8 cellular contexts compared by ENCODE assay signal in genomic region chr11:43579171-43579918, GRCh38.
DNase-seq lines count a peak whose midpoint lies in the region; ATAC-seq and TF ChIP-seq lines count a peak whose summit lies in the region.

No MANE protein-coding gene starts in this region.

- ATAC-seq in HG02870 (IDR thresholded peaks at IDR 0.05; ENCODE audit: unreplicated experiment) (peak; percentile 37), lung (ENCODE audit: insufficient read depth, low FRiP score) (no peak), sciatic nerve (no peak), HG03139 (IDR thresholded peaks at IDR 0.05; ENCODE audit: unreplicated experiment) (no peak)

- DNase-seq in ELF-1 (ENCODE audit: low read depth, low spot score) (peak; percentile 59), SK-MEL-5 (ENCODE audit: low read depth, low spot score) (peak; percentile 37), choroid plexus epithelial cell (ENCODE audit: low read depth) (no peak), lung (ENCODE audit: low spot score) (no peak), sciatic nerve (ENCODE audit: low spot score) (no peak)

- peak; percentile 45 for TF ChIP-seq CTCF in choroid plexus epithelial cell (conservative IDR thresholded peaks at IDR 0.05; ENCODE audit: low read depth, low read length)
- TF ChIP-seq CTCF in lung (IDR thresholded peaks at IDR 0.05; ENCODE audit: control extremely low read depth, extremely low read depth) = no peak

- intact Hi-C loops in sciatic nerve (cut with DNase I) = no loop called here

- H3K4me3 ChIP-seq in choroid plexus epithelial cell (ENCODE audit: low read depth, low read length) (peak overlapping the region; percentile 53), lung (peak overlapping the region; percentile 1), subcutaneous abdominal adipose tissue (ENCODE audit: low read depth in 1 of 5, low read length in 5 of 5) (peak overlapping the region; percentile 57 to 78 (median 62))

- H3K4me1 ChIP-seq in lung (ENCODE audit: control insufficient read depth in 2 of 2, insufficient read depth in 2 of 2, low read length in 2 of 2) = peaks cover 2 to 15% of the 10 kb centered on the region in 2 donors
- H3K4me1 ChIP-seq in subcutaneous abdominal adipose tissue (ENCODE audit: control insufficient read depth in 5 of 5, insufficient read depth in 5 of 5, low read length in 5 of 5) = peaks cover 0 to 60% (median 46%) of the 10 kb centered on the region in 5 donors

- peaks cover 5% of the 10 kb centered on the region for H3K27me3 ChIP-seq in lung (ENCODE audit: control insufficient read depth, insufficient read depth)
- H3K27me3 ChIP-seq in subcutaneous abdominal adipose tissue (ENCODE audit: control insufficient read depth in 5 of 5, insufficient read depth in 4 of 5, low read length in 5 of 5) = peaks cover 71 to 97% (median 88%) of the 10 kb centered on the region in 5 donors

- H3K36me3 ChIP-seq in lung (ENCODE audit: control insufficient read depth in 2 of 2, insufficient read depth in 2 of 2, low read length in 2 of 2) (no peaks in the 10 kb centered on the region), subcutaneous abdominal adipose tissue (ENCODE audit: control insufficient read depth in 5 of 5, insufficient read depth in 5 of 5, low read length in 5 of 5) (no peaks in the 10 kb centered on the region)

- in situ Hi-C loops in SK-MEL-5 (cut with HindIII; ENCODE audit: low pct_unique_long_range_greater_than_20kb, low sequenced_read_pairs) = no loop called here

- WGBS in lung, 2 donors = 1% methylated on average over 76 to 83 of the region's 83 CpGs

- H3K27ac ChIP-seq in lung (ENCODE audit: low read depth in 1 of 2, low read length in 1 of 2) = no peak overlapping the region
- H3K27ac ChIP-seq in subcutaneous abdominal adipose tissue (ENCODE audit: low read depth, low read length) = no peak overlapping the region

- no peak overlapping the region for H3K9ac ChIP-seq in subcutaneous abdominal adipose tissue (ENCODE audit: low read length in 5 of 5)

- H3K9me3 ChIP-seq in lung (ENCODE audit: control insufficient read depth in 2 of 2, insufficient read depth in 1 of 2, low read length in 1 of 2) (peaks cover 0 to 8% of the 10 kb centered on the region in 2 donors), subcutaneous abdominal adipose tissue (ENCODE audit: control insufficient read depth in 5 of 5, low read length in 5 of 5) (no peaks in the 10 kb centered on the region)

Comparison
In these comparisons a context has a peak if more than half of its experiments do, and no peak if none do; other contexts are left out.
1. DNase-seq: peak in ELF-1 (single experiment) and SK-MEL-5 (single experiment); none in choroid plexus epithelial cell (single experiment), lung (single experiment) and sciatic nerve (single experiment).
2. H3K4me3 ChIP-seq: peak in every context shown above with its lines; median percentile 62 in subcutaneous abdominal adipose tissue; 53 in choroid plexus epithelial cell; 1 in lung.